In genomic region chr5:60961685-60962084, GRCh38 we compare ENCODE assay signal across 13 cellular contexts. TPM values are rescaled to one million over a fixed set of nuclear protein-coding genes. Genes with fewer than 3 reads are reported as not detected.
DNase-seq lines count a peak whose midpoint lies in the region; TF ChIP-seq lines count a peak whose summit lies in the region.
"Had no signal": no experiment of that assay in that cellular context is flagged by ENCODE, and none has a peak within 500 bp of the region (broad histone marks: within the 10 kb centered on the region; RNA-seq: fewer than 3 reads in every experiment).

No MANE protein-coding gene starts in this region.

- no peak for TF ChIP-seq CTCF in cardiac fibroblast (IDR thresholded peaks at IDR 0.05; ENCODE audit: low read depth, low read length)

- no peaks in the 10 kb centered on the region for H3K27me3 ChIP-seq in GM23248 (replicated peaks; ENCODE audit: insufficient read depth)
- H3K27me3 ChIP-seq: sigmoid colon had no signal

- H3K9ac ChIP-seq in GM23248, result no peak overlapping the region

- H3K79me2 ChIP-seq in GM23248 (ENCODE audit: insufficient read depth), result peaks cover 95% of the 10 kb centered on the region

- no peaks in the 10 kb centered on the region for H3F3A ChIP-seq in GM23248 (ENCODE audit: insufficient read depth)

- H3K9me3 ChIP-seq in GM23248 (ENCODE audit: low read depth), result no peaks in the 10 kb centered on the region

- H2AFZ ChIP-seq in GM23248, result no peak overlapping the region

- no peaks in the 10 kb centered on the region for H3K36me3 ChIP-seq in GM23248 (ENCODE audit: low read depth)
- H3K36me3 ChIP-seq: sigmoid colon had no signal

- no peak overlapping the region for H3K4me2 ChIP-seq in GM23248 (ENCODE audit: unreplicated experiment)

- in situ Hi-C loops in GM23248 (cut with MboI), result loop anchor here (25.0 kb wide), 3 partner anchors 701 to 1176 kb away; no protein-coding TSS in a partner anchor

- no peaks in the 10 kb centered on the region for H3K9me2 ChIP-seq in GM23248 (ENCODE audit: insufficient read depth)

- H3K4me1 ChIP-seq in GM23248 (ENCODE audit: insufficient read depth), result peaks cover 6% of the 10 kb centered on the region
- H3K4me1 ChIP-seq: sigmoid colon had no signal

- H3K4me3 ChIP-seq in GM23248, result no peak overlapping the region
- H3K4me3 ChIP-seq in cardiac fibroblast (replicated peaks in 1 of 2; ENCODE audit: low read depth in 2 of 2, low read length in 2 of 2), result no peak overlapping the region
- H3K4me3 ChIP-seq: sigmoid colon had no signal

- no peaks in the 10 kb centered on the region for H4K20me1 ChIP-seq in GM23248 (ENCODE audit: insufficient read depth)

- WGBS in GM23248 (ENCODE audit: low coverage in 1 of 2, low lambda C conversion rate in 2 of 2, missing lambda C conversion rate in 2 of 2), 2 experiments, result 85 to 87% methylated on average over 2 of the region's 2 CpGs

- no peak overlapping the region for H3K27ac ChIP-seq in GM23248
- H3K27ac ChIP-seq: sigmoid colon had no signal

- DNase-seq in GM23248 (peak; percentile 52), NOMO-1 (lab: John Stamatoyannopoulos, UW; ENCODE audit: unreplicated experiment in 2 of 2) (peak; percentile 2 to 74), cardiac fibroblast (ENCODE audit: low read depth in 2 of 2) (peak; percentile 47 to 60), myocyte (ENCODE audit: low read depth) (peak; percentile 22), NCI-H774 (lab: John Stamatoyannopoulos, UW) (no peak), pons (ENCODE audit: low spot score) (no peak), SHP77 treated with DMSO at 0.1 percent for 48 hours (lab: John Stamatoyannopoulos, UW) (no peak)
- DNase-seq: activated naive CD4-positive, alpha-beta T cell treated with Interleukin-2 at 50 U/mL for 16 hours; CD8-positive, alpha-beta memory T cell; GOT3; NCI-H1694 treated with DMSO at 0.1 percent for 48 hours; NCI-H69; sigmoid colon had no signal

RNA-seq across cellular contexts. Expression of gene NDUFAF2, which starts 16.7 kb away (rescaled TPM):
- total RNA-seq in GM23248 (2014; rRNA removed; shearing (Covaris generic)), result 28.9 and 30.2 TPM in 2 replicates
- 67.0 and 71.5 TPM in 2 replicates for polyA plus RNA-seq in GM23248 (2016; fragmentation: Nextera tagmentation; extraction: Ambion mirVana)
- 29.0 and 33.9 TPM in 2 replicates for total RNA-seq in myocyte
- 48.7 TPM for polyA plus RNA-seq in myocyte (2012)

RNA-seq across cellular contexts. Expression of gene ERCC8, which starts 16.8 kb away (rescaled TPM):
- 15.5 and 26.8 TPM in 2 replicates for total RNA-seq in GM23248 (2014; rRNA removed; shearing (Covaris generic))
- 11.2 and 12.7 TPM in 2 replicates for polyA plus RNA-seq in GM23248 (2016; fragmentation: Nextera tagmentation; extraction: Ambion mirVana)
- total RNA-seq in myocyte, result 19.4 and 28.3 TPM in 2 replicates
- polyA plus RNA-seq in myocyte (2012), result 11.1 TPM

Comparison
In these comparisons a context has a peak if more than half of its experiments do, and no peak if none do; other contexts are left out.
1. DNase-seq: peak in GM23248 (single experiment), NOMO-1 (2 of 2), cardiac fibroblast (2 of 2) and myocyte (single experiment); none in NCI-H774 (single experiment), pons (single experiment) and SHP77 treated with DMSO at 0.1 percent for 48 hours (single experiment).